In the genomic region with DNA sequence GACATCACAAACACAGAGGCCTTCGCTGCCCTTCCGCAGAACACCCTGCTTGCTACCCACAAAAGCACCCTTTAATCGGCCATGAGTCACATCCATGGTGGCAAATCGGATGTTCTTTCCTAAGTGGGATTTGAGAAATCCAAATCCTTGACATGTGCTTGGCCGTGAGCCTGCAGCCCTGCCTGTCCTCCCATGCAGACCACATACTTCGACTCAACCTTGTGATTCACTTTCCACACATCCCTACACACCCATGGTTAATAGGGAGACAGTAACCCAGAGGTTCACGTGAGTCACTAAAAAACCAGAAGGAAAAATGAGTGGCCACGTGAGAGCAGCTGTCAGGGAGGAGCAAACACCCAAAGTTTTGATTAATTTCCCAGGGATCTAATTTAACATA, we compare ENCODE assay signal across 12 cellular contexts. TPM values are rescaled to one million over a fixed set of nuclear protein-coding genes. Genes with fewer than 3 reads are reported as not detected.
DNase-seq lines count a peak whose midpoint lies in the region; FAIRE-seq and TF ChIP-seq lines count a peak whose summit lies in the region.
"Had no signal": no experiment of that assay in that cellular context is flagged by ENCODE, and none has a peak within 500 bp of the region (broad histone marks: within the 10 kb centered on the region; RNA-seq: fewer than 3 reads in every experiment).

No MANE protein-coding gene starts in this region.

- peak overlapping the region; percentile 82 for H3K27ac Mint-ChIP-seq in HFFc6
- H3K27ac Mint-ChIP-seq: activated naive CD8-positive, alpha-beta T cell had no signal

- peaks cover 19% of the 10 kb centered on the region for H3K4me1 Mint-ChIP-seq in HFFc6 (ENCODE audit: low read depth)

- no peaks in the 10 kb centered on the region for H3K9me3 Mint-ChIP-seq in HFFc6

- no peak for FAIRE-seq in urothelium cell line (lab: Jason Lieb, UNC)

- DNase-seq in HFFc6 = peak; percentile 97
- peak; percentile 82 for DNase-seq in amniotic stem cell (lab: John Stamatoyannopoulos, UW)
- peak; percentile 96 for DNase-seq in glomerular visceral epithelial cell (ENCODE audit: extremely low spot score)
- peak; percentile 80 for DNase-seq in urothelium cell line (ENCODE audit: low spot score)
- no peak for DNase-seq in KBM-7
- no peak for DNase-seq in activated effector memory CD4-positive, alpha-beta T cell treated with Interleukin-2 at 50 U/mL for 16 hours
- DNase-seq in caudate nucleus (lab: John Stamatoyannopoulos, UW) = no peak
- DNase-seq: activated CD4-positive, alpha-beta T cell treated with anti-CD3 and anti-CD28 coated beads, Interleukin-2, amount 50 U/mL, for 1 hour; esophagus squamous epithelium; Right ventricle myocardium superior; stimulated activated naive CD4-positive, alpha-beta T cell treated with Interleukin-2 at 50 U/mL for 16 hours had no signal

- no peak overlapping the region for H3K27ac ChIP-seq in caudate nucleus (ENCODE audit: low read depth, low read length)
- H3K27ac ChIP-seq: esophagus squamous epithelium had no signal

- no peaks in the 10 kb centered on the region; the same call in 1 of the 2 replicates for H3K36me3 Mint-ChIP-seq in HFFc6 (ENCODE audit: low read depth)
- H3K36me3 Mint-ChIP-seq: activated naive CD8-positive, alpha-beta T cell had no signal

- peak overlapping the region; percentile 58 for H3K4me3 Mint-ChIP-seq in HFFc6
- H3K4me3 Mint-ChIP-seq: activated naive CD8-positive, alpha-beta T cell had no signal

- in situ Hi-C loops in KBM-7 (cut with MboI; ENCODE audit: low pct_unique_long_range_greater_than_20kb, low sequenced_read_pairs) = no loop called here

- peaks cover 3% of the 10 kb centered on the region; the same call in 1 of the 2 replicates for H3K27me3 Mint-ChIP-seq in HFFc6 (ENCODE audit: insufficient read depth)
- H3K27me3 Mint-ChIP-seq: activated naive CD8-positive, alpha-beta T cell had no signal

- TF ChIP-seq CTCF in HFFc6 (IDR thresholded peaks at IDR 0.05) = no peak

RNA-seq across cellular contexts. Expression of a gene that starts 19.4 kb away (rescaled TPM):
- total RNA-seq in HFFc6 (2021; fragmentation: NEBNext Ultra II Directional; extraction: Animal tissue kit (Norgen Biotek cat#: 25700)) = 1 to 10 TPM; 2.0 to 3.6 (median 2.8) TPM

RNA-seq across cellular contexts. Expression of a gene that starts 59.9 kb away (rescaled TPM):
- 10 to 100 TPM; 10.1 to 13.9 (median 11.9) TPM for total RNA-seq in HFFc6 (2021; fragmentation: NEBNext Ultra II Directional; extraction: Animal tissue kit (Norgen Biotek cat#: 25700))

Comparison
In these comparisons a context has a peak if more than half of its experiments do, and no peak if none do; other contexts are left out.
1. DNase-seq: peak in HFFc6 (single experiment), amniotic stem cell (single experiment), glomerular visceral epithelial cell (single experiment) and urothelium cell line (single experiment); none in KBM-7 (single experiment), activated effector memory CD4-positive, alpha-beta T cell treated with Interleukin-2 at 50 U/mL for 16 hours (single experiment) and caudate nucleus (0 of 61).